23 cellular contexts compared by ENCODE assay signal in the genomic region with DNA sequence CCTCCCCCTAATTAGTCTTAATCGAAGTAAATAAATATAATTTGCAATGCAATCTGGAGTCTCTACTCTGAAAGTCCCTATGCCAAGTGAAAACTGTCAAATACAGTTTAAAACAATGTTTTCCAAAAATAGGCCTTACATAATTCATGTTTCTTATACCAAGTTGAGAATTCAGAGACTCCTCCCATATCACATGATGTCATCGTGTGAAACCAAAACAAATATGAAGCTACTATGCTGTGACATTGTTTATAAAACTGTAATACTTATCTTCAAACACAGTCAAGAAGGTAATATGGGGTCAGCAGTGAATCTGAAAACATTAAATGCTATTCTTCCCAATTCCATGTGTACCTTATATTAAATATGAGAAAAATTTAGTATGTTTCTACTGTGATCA.
DNase-seq lines count a peak whose midpoint lies in the region; ATAC-seq, FAIRE-seq and TF ChIP-seq lines count a peak whose summit lies in the region.
"Had no signal": no experiment of that assay in that cellular context is flagged by ENCODE, and none has a peak within 500 bp of the region (broad histone marks: within the 10 kb centered on the region; RNA-seq: fewer than 3 reads in every experiment).

No MANE protein-coding gene starts in this region.

- FAIRE-seq in HepG2 (lab: Jason Lieb, UNC) (no peak), GM12878 (lab: Jason Lieb, UNC) (no peak)
- FAIRE-seq: A549, D721Med, G401.6, GM12892, GM18507 had no signal

- DNase-seq in HepG2 (ENCODE audit: low spot score) = no peak
- DNase-seq in right lobe of liver = no peak
- DNase-seq in OCI-M1 (lab: John Stamatoyannopoulos, UW) = peak; percentile 36
- DNase-seq in GM12878 (ENCODE audit: low read depth, low spot score) = no peak
- peak; percentile 23 for DNase-seq in iris pigment epithelial cell (ENCODE audit: low read depth)
- no peak for DNase-seq in NCI-H446 treated with DMSO at 0.1 percent for 48 hours (lab: John Stamatoyannopoulos, UW)
- DNase-seq in epidermal melanocyte (ENCODE audit: insufficient read length, low spot score) = no peak
- DNase-seq: AML-193; Caco-2; Calu3; CD4-positive, alpha-beta T cell; CD8-positive, alpha-beta T cell; DMS79 treated with DMSO at 0.1 percent for 48 hours; GF-D8 had no signal

- H3K27ac ChIP-seq in HepG2 (ENCODE audit: extremely low read length, insufficient read depth, low read length) (no peak overlapping the region), right lobe of liver (no peak overlapping the region), GM12878 (ENCODE audit: control insufficient read depth, insufficient read depth) (no peak overlapping the region)
- H3K27ac ChIP-seq: 22Rv1; A549; BLaER1 treated with 17β-estradiol and CSF1 and Interleukin-3, amounts not matched to agents 10 nM and 100 nM; C4-2B had no signal

- TF ChIP-seq RAD21 in HepG2 (CRISPR knock-in tag; IDR thresholded peaks at IDR 0.05) (no peak), GM12878 (IDR thresholded peaks at IDR 0.05; ENCODE audit: insufficient read depth, low read depth, low read length) (no peak)

- H4K20me1 ChIP-seq in HepG2 (ENCODE audit: insufficient read depth, low read length) (no peaks in the 10 kb centered on the region), GM12878 (ENCODE audit: control insufficient read depth, insufficient read depth) (no peaks in the 10 kb centered on the region)
- H4K20me1 ChIP-seq: BLaER1 treated with 17β-estradiol and CSF1 and Interleukin-3, amounts not matched to agents 10 nM and 100 nM had no signal

- ATAC-seq in HepG2 = no peak
- no peak for ATAC-seq in right lobe of liver
- no peak for ATAC-seq in GM12878
- ATAC-seq in HG03354 (IDR thresholded peaks at IDR 0.05; ENCODE audit: poor library complexity, severe bottlenecking, unreplicated experiment) = no peak
- ATAC-seq: CD8-positive, alpha-beta T cell had no signal

- H3K79me2 ChIP-seq in HepG2 (ENCODE audit: insufficient read depth, low read length) (no peaks in the 10 kb centered on the region), GM12878 (ENCODE audit: control insufficient read depth, insufficient read depth, low read length) (no peaks in the 10 kb centered on the region)

- POLR2A ChIA-PET in HepG2 (lab: Yijun Ruan, JAX) = no interaction called here
- POLR2A ChIA-PET in GM12878 (lab: Charles Lee) = no interaction called here

- in situ Hi-C loops in HepG2 (cut with HindIII; ENCODE audit: extremely low pct_ligation_motif_present, low pct_unique_long_range_greater_than_20kb) (loop anchor here (10.0 kb wide), 1 partner anchor 417 kb away; no protein-coding TSS in a partner anchor), GM12878 (cut with MboI) (no loop called here)

- RAD21 ChIA-PET in GM12878 (lab: Charles Lee; ENCODE audit: unreplicated experiment) = interaction anchor here (0.6 to 1.4 kb wide), 2 partner anchors 156 to 1369 kb away, joined by 3 to 8 read pairs; no protein-coding TSS in a partner anchor

- 2% methylated on average over 2 of the region's 2 CpGs for WGBS in HepG2 (ENCODE audit: low lambda C conversion rate)
- 20% methylated on average over 2 of the region's 2 CpGs for whole genome bisulfite sequencing in right lobe of liver (ENCODE audit: insufficient coverage, low coverage, low lambda C conversion rate, missing lambda C conversion rate)
- 21% methylated on average over 2 of the region's 2 CpGs for WGBS in GM12878 (ENCODE audit: insufficient coverage, insufficient replicate concordance, low lambda C conversion rate, missing lambda C conversion rate)

- TF ChIP-seq POLR2A in HepG2 (IDR thresholded peaks at IDR 0.05; ENCODE audit: insufficient read depth in 1 of 2, low read depth in 2 of 2, low read length in 2 of 2) = no peak
- TF ChIP-seq POLR2A in right lobe of liver (IDR thresholded peaks at IDR 0.05) = no peak
- no peak for TF ChIP-seq POLR2A in GM12878 (IDR thresholded peaks at IDR 0.05; ENCODE audit: low read depth, low read length)

- no peaks in the 10 kb centered on the region for H3K9me3 ChIP-seq in HepG2 (ENCODE audit: low read length)
- H3K9me3 ChIP-seq in right lobe of liver = no peaks in the 10 kb centered on the region
- no peaks in the 10 kb centered on the region for H3K9me3 ChIP-seq in GM12878 (replicated peaks; ENCODE audit: control insufficient read depth, insufficient read depth, low read length)
- H3K9me3 ChIP-seq: A549; BLaER1 treated with 17β-estradiol and CSF1 and Interleukin-3, amounts not matched to agents 10 nM and 100 nM; Caco-2 had no signal

- H3K4me2 ChIP-seq in HepG2 (ENCODE audit: low read depth, low read length) (no peak overlapping the region), GM12878 (ENCODE audit: control insufficient read depth, insufficient read depth) (no peak overlapping the region)
- H3K4me2 ChIP-seq: A549; BLaER1 treated with 17β-estradiol and CSF1 and Interleukin-3, amounts not matched to agents 10 nM and 100 nM had no signal

- no peak for TF ChIP-seq EP300 in HepG2 (IDR thresholded peaks at IDR 0.05; ENCODE audit: low read depth in 2 of 2, low read length in 2 of 2)
- no peak for TF ChIP-seq EP300 in HepG2 (CRISPR knock-in tag; IDR thresholded peaks at IDR 0.05; ENCODE audit: borderline replicate concordance)
- TF ChIP-seq EP300 in GM12878 (IDR thresholded peaks at IDR 0.05; ENCODE audit: borderline replicate concordance in 1 of 2, control insufficient read depth in 1 of 2, low read depth in 2 of 2, low read length in 2 of 2) = no peak

- CTCF ChIA-PET in HepG2 (lab: Yijun Ruan, JAX; ENCODE audit: low intra/inter-chr PET ratio, low total read pairs) = no interaction called here
- CTCF ChIA-PET in GM12878 (lab: Yijun Ruan, JAX) = interaction anchor here (0.8 to 2.5 kb wide), 3 partner anchors 11 to 418 kb away, joined by 3 to 13 read pairs (median 6); no protein-coding TSS in a partner anchor

- no TSS peak for BruUV-seq in HepG2 (replicated peaks; lab: Mats Ljungman, UMichigan)
- no TSS peak for BruUV-seq in GM12878 (replicated peaks; lab: Mats Ljungman, UMichigan)

- H3K4me1 ChIP-seq in HepG2 (ENCODE audit: insufficient read depth, low read length) (no peaks in the 10 kb centered on the region), right lobe of liver (no peaks in the 10 kb centered on the region), GM12878 (ENCODE audit: control insufficient read depth, insufficient read depth, low read length) (no peaks in the 10 kb centered on the region)
- H3K4me1 ChIP-seq: Caco-2 had no signal

- intact Hi-C loops in HepG2 (cut with micrococcal nuclease; ENCODE audit: unreplicated experiment) = no loop called here
- intact Hi-C loops in right lobe of liver (cut with DNase I) = no loop called here
- intact Hi-C loops in GM12878 (cut with micrococcal nuclease; ENCODE audit: unreplicated experiment) = loop anchor here (10.0 kb wide), 1 partner anchor 1457 kb away; no protein-coding TSS in a partner anchor

- TF ChIP-seq CTCF in HepG2 (CRISPR knock-in tag; IDR thresholded peaks at IDR 0.05) = no peak
- no peak for TF ChIP-seq CTCF in right lobe of liver (IDR thresholded peaks at IDR 0.05)
- TF ChIP-seq CTCF in GM12878 (IDR thresholded peaks at IDR 0.05 in 2 of 3, conservative IDR thresholded peaks at IDR 0.05 in 1 of 3; ENCODE audit: control insufficient read depth in 2 of 3, extremely low read depth in 1 of 3, insufficient read depth in 1 of 3, low read depth in 3 of 3, low read length in 3 of 3) = no peak

- no peaks in the 10 kb centered on the region for H3K27me3 ChIP-seq in HepG2 (ENCODE audit: control insufficient read depth in 1 of 2, insufficient read depth in 2 of 2, low read length in 2 of 2)
- H3K27me3 ChIP-seq in right lobe of liver = no peaks in the 10 kb centered on the region
- no peaks in the 10 kb centered on the region; a peak in 1 of 4 replicates for H3K27me3 ChIP-seq in GM12878 (replicated peaks in 1 of 2; ENCODE audit: control insufficient read depth in 2 of 2, insufficient read depth in 2 of 2, low read length in 1 of 2)
- H3K27me3 ChIP-seq: BLaER1 treated with 17β-estradiol and CSF1 and Interleukin-3, amounts not matched to agents 10 nM and 100 nM had no signal

- no peak overlapping the region for H3K4me3 ChIP-seq in HepG2 (replicated peaks in 1 of 3; ENCODE audit: insufficient read depth in 1 of 3, low read depth in 2 of 3, low read length in 3 of 3)
- H3K4me3 ChIP-seq in right lobe of liver = no peak overlapping the region
- H3K4me3 ChIP-seq in GM12878 = no peak overlapping the region
- H3K4me3 ChIP-seq: A549; BLaER1 treated with 17β-estradiol and CSF1 and Interleukin-3, amounts not matched to agents 10 nM and 100 nM had no signal

- H3K36me3 ChIP-seq in HepG2 (replicated peaks in 1 of 2; ENCODE audit: control insufficient read depth in 1 of 2, insufficient read depth in 2 of 2, low read length in 2 of 2) (no peaks in the 10 kb centered on the region), right lobe of liver (no peaks in the 10 kb centered on the region), GM12878 (ENCODE audit: control insufficient read depth in 2 of 2, insufficient read depth in 2 of 2, low read length in 1 of 2) (no peaks in the 10 kb centered on the region)
- H3K36me3 ChIP-seq: BLaER1 treated with 17β-estradiol and CSF1 and Interleukin-3, amounts not matched to agents 10 nM and 100 nM had no signal

- no peak overlapping the region for H2AFZ ChIP-seq in HepG2 (ENCODE audit: low read length)
- no peak overlapping the region for H2AFZ ChIP-seq in GM12878 (ENCODE audit: control insufficient read depth, low read depth, low read length)

- H3K9ac ChIP-seq in HepG2 (ENCODE audit: insufficient read depth, low read depth, low read length) = no peak overlapping the region
- H3K9ac ChIP-seq in GM12878 (ENCODE audit: control insufficient read depth, insufficient read depth, low read length) = no peak overlapping the region
- H3K9ac ChIP-seq: BLaER1 treated with 17β-estradiol and CSF1 and Interleukin-3, amounts not matched to agents 10 nM and 100 nM had no signal

- SMC1A ChIA-PET in GM12878 (lab: Charles Lee; ENCODE audit: uncharacterized antibody, unreplicated experiment) = interaction anchor here (1.9 kb wide), 1 partner anchor 157 kb away, joined by 8 read pairs; no protein-coding TSS in a partner anchor

TF ChIP-seq in HepG2, 621 proteins besides CTCF, POLR2A, EP300 and RAD21:
- TF ChIP-seq GATAD1 (CRISPR knock-in tag; IDR thresholded peaks at IDR 0.05) (no peak), NFKBIZ (CRISPR knock-in tag; IDR thresholded peaks at IDR 0.05) (no peak), ATF7 (IDR thresholded peaks at IDR 0.05) (peak; percentile 83), ATF7 (CRISPR knock-in tag; IDR thresholded peaks at IDR 0.05) (no peak)

TF ChIP-seq in GM12878, 131 proteins besides CTCF, POLR2A, EP300 and RAD21:
- TF ChIP-seq RELA (IDR thresholded peaks at IDR 0.05; ENCODE audit: borderline replicate concordance, partially characterized antibody) = no peak
- TF ChIP-seq ATF7 (IDR thresholded peaks at IDR 0.05; ENCODE audit: low read depth) = 0 out of 2 replicates have a peak, but pooled peaks have one; percentile 28

Comparison
In these comparisons a context has a peak if more than half of its experiments do, and no peak if none do; other contexts are left out.
1. DNase-seq: peak in OCI-M1 (single experiment) and iris pigment epithelial cell (single experiment); none in HepG2 (single experiment), right lobe of liver (0 of 3), GM12878 (single experiment), NCI-H446 treated with DMSO at 0.1 percent for 48 hours (single experiment) and epidermal melanocyte (single experiment).